1 cellular context compared by ENCODE assay signal in genomic region chr16:54175169-54175551, GRCh38.
TF ChIP-seq lines count a peak whose summit lies in the region.

No MANE protein-coding gene starts in this region.

TF ChIP-seq in HepG2, 621 proteins besides CTCF, POLR2A, EP300 and RAD21 (continued from another document):
- TF ChIP-seq HMGXB3 (CRISPR knock-in tag; IDR thresholded peaks at IDR 0.05; ENCODE audit: borderline replicate concordance) (0 out of 2 replicates have a peak, but pooled peaks have one; percentile 38), POLR2AphosphoS2 (IDR thresholded peaks at IDR 0.05; ENCODE audit: low read depth, low read length) (no peak), KLF9 (CRISPR knock-in tag; IDR thresholded peaks at IDR 0.05; ENCODE audit: low read depth) (no peak), ZBTB2 (CRISPR knock-in tag; IDR thresholded peaks at IDR 0.05; ENCODE audit: low read depth) (no peak), HNF4A (CRISPR knock-in tag; IDR thresholded peaks at IDR 0.05) (peak; percentile 78), ZNF205 (CRISPR knock-in tag; IDR thresholded peaks at IDR 0.05) (0 out of 2 replicates have a peak, but pooled peaks have one; percentile 31), FOXA3 (CRISPR knock-in tag; IDR thresholded peaks at IDR 0.05) (peak; percentile 90), ZNF331 (CRISPR knock-in tag; IDR thresholded peaks at IDR 0.05) (peak; percentile 44), ZNF383 (CRISPR knock-in tag; IDR thresholded peaks at IDR 0.05; ENCODE audit: borderline replicate concordance) (0 out of 2 replicates have a peak, but pooled peaks have one; percentile 40), ZNF251 (CRISPR knock-in tag; IDR thresholded peaks at IDR 0.05) (peak; percentile 80; the same call in 1 of the 2 replicates), ZFP62 (CRISPR knock-in tag; IDR thresholded peaks at IDR 0.05) (no peak), DPF2 (CRISPR knock-in tag; IDR thresholded peaks at IDR 0.05; ENCODE audit: borderline replicate concordance, low read depth) (peak; percentile 77), ONECUT2 (CRISPR knock-in tag; IDR thresholded peaks at IDR 0.05) (peak; percentile 66), KLF16 (CRISPR knock-in tag; IDR thresholded peaks at IDR 0.05) (no peak), ZNF670 (CRISPR knock-in tag; IDR thresholded peaks at IDR 0.05; ENCODE audit: borderline replicate concordance) (peak; percentile 51; the same call in 1 of the 2 replicates), HIC2 (CRISPR knock-in tag; IDR thresholded peaks at IDR 0.05; ENCODE audit: low read depth) (peak; percentile 97), ZSCAN25 (CRISPR knock-in tag; IDR thresholded peaks at IDR 0.05) (0 out of 2 replicates have a peak, but pooled peaks have one; percentile 32)
- TF ChIP-seq, protein P1, sequence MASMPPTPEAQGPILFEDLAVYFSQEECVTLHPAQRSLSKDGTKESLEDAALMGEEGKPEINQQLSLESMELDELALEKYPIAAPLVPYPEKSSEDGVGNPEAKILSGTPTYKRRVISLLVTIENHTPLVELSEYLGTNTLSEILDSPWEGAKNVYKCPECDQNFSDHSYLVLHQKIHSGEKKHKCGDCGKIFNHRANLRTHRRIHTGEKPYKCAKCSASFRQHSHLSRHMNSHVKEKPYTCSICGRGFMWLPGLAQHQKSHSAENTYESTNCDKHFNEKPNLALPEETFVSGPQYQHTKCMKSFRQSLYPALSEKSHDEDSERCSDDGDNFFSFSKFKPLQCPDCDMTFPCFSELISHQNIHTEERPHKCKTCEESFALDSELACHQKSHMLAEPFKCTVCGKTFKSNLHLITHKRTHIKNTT (CRISPR knock-in tag; IDR thresholded peaks at IDR 0.05): no peak
- TF ChIP-seq, protein P2, sequence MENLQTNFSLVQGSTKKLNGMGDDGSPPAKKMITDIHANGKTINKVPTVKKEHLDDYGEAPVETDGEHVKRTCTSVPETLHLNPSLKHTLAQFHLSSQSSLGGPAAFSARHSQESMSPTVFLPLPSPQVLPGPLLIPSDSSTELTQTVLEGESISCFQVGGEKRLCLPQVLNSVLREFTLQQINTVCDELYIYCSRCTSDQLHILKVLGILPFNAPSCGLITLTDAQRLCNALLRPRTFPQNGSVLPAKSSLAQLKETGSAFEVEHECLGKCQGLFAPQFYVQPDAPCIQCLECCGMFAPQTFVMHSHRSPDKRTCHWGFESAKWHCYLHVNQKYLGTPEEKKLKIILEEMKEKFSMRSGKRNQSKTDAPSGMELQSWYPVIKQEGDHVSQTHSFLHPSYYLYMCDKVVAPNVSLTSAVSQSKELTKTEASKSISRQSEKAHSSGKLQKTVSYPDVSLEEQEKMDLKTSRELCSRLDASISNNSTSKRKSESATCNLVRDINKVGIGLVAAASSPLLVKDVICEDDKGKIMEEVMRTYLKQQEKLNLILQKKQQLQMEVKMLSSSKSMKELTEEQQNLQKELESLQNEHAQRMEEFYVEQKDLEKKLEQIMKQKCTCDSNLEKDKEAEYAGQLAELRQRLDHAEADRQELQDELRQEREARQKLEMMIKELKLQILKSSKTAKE (CRISPR knock-in tag; IDR thresholded peaks at IDR 0.05; ENCODE audit: borderline replicate concordance): no peak; the same call in 1 of the 2 replicates
- TF ChIP-seq, protein P3, sequence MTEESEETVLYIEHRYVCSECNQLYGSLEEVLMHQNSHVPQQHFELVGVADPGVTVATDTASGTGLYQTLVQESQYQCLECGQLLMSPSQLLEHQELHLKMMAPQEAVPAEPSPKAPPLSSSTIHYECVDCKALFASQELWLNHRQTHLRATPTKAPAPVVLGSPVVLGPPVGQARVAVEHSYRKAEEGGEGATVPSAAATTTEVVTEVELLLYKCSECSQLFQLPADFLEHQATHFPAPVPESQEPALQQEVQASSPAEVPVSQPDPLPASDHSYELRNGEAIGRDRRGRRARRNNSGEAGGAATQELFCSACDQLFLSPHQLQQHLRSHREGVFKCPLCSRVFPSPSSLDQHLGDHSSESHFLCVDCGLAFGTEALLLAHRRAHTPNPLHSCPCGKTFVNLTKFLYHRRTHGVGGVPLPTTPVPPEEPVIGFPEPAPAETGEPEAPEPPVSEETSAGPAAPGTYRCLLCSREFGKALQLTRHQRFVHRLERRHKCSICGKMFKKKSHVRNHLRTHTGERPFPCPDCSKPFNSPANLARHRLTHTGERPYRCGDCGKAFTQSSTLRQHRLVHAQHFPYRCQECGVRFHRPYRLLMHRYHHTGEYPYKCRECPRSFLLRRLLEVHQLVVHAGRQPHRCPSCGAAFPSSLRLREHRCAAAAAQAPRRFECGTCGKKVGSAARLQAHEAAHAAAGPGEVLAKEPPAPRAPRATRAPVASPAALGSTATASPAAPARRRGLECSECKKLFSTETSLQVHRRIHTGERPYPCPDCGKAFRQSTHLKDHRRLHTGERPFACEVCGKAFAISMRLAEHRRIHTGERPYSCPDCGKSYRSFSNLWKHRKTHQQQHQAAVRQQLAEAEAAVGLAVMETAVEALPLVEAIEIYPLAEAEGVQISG (CRISPR knock-in tag; IDR thresholded peaks at IDR 0.05): peak; percentile 67; the same call in 1 of the 2 replicates
- TF ChIP-seq, protein P4, sequence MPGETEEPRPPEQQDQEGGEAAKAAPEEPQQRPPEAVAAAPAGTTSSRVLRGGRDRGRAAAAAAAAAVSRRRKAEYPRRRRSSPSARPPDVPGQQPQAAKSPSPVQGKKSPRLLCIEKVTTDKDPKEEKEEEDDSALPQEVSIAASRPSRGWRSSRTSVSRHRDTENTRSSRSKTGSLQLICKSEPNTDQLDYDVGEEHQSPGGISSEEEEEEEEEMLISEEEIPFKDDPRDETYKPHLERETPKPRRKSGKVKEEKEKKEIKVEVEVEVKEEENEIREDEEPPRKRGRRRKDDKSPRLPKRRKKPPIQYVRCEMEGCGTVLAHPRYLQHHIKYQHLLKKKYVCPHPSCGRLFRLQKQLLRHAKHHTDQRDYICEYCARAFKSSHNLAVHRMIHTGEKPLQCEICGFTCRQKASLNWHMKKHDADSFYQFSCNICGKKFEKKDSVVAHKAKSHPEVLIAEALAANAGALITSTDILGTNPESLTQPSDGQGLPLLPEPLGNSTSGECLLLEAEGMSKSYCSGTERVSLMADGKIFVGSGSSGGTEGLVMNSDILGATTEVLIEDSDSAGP (CRISPR knock-in tag; IDR thresholded peaks at IDR 0.05; ENCODE audit: borderline replicate concordance): peak; percentile 42; the same call in 1 of the 2 replicates
